ENCODE assay signal across 14 cellular contexts in the genomic region with DNA sequence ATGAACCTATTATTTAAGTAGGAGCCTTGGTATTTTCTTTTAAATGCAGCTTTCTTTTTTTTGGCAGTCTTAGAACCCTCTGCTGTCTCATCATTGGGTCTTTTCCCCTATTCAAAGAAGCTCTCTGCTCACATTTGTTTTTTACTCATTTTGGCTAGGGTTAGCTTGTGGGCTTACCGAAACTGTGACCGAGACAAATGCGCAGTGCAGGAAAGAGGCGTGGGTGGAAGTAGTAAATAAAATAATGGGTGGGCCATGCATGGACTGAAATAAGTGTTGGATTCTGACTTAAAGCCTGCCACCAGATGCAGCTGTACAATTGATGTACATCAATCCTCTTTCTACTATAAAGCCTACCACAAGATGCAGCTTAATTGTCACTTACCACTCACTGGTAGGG.
"Had no signal": no experiment of that assay in that cellular context is flagged by ENCODE, and none has a peak within 500 bp of the region (broad histone marks: within the 10 kb centered on the region; RNA-seq: fewer than 3 reads in every experiment).

No MANE protein-coding gene starts in this region.

- H3K27me3 ChIP-seq: colonic mucosa, gastroesophageal sphincter, right atrium auricular region, upper lobe of right lung had no signal

- H3K27ac Mint-ChIP-seq: activated naive CD8-positive, alpha-beta T cell; brain; progenitor cell of endocrine pancreas had no signal

- H3K4me1 ChIP-seq: colonic mucosa, upper lobe of right lung had no signal

- DNase-seq: activated CD4-positive, CD25-positive, alpha-beta regulatory T cell; activated gamma-delta T cell treated with Interleukin-2 at 50 U/mL for 16 hours; central memory CD4-positive, alpha-beta T cell; colonic mucosa; midbrain; upper lobe of right lung had no signal

- H3K27ac ChIP-seq: colonic mucosa, gastroesophageal sphincter, right atrium auricular region, thoracic aorta, upper lobe of right lung had no signal

- FAIRE-seq: endometrium, islet of Langerhans had no signal

- H3K4me3 ChIP-seq: colonic mucosa, gastroesophageal sphincter, right atrium auricular region, thoracic aorta, upper lobe of right lung had no signal

- H3K4me3 Mint-ChIP-seq: activated naive CD8-positive, alpha-beta T cell; brain had no signal

- H3K36me3 ChIP-seq: colonic mucosa, right atrium auricular region, thoracic aorta, upper lobe of right lung had no signal

- H3K9me3 ChIP-seq: colonic mucosa, gastroesophageal sphincter, right atrium auricular region, thoracic aorta, upper lobe of right lung had no signal

- ATAC-seq: gastroesophageal sphincter, upper lobe of right lung had no signal

- H3K27me3 Mint-ChIP-seq: activated naive CD8-positive, alpha-beta T cell; brain; progenitor cell of endocrine pancreas had no signal
